In genomic region chr3:197297476-197298340, GRCh38 we compare ENCODE assay signal across 8 cellular contexts. TPM values are rescaled to one million over a fixed set of nuclear protein-coding genes. Genes with fewer than 3 reads are reported as not detected.
A peak's percentile ranks its signal among the peaks of the same experiment; 100 is the strongest.
DNase-seq lines count a peak whose midpoint lies in the region; ATAC-seq and TF ChIP-seq lines count a peak whose summit lies in the region.

No MANE protein-coding gene starts in this region.

- peaks cover 48% of the 10 kb centered on the region for H3K79me2 ChIP-seq in SK-N-SH (ENCODE audit: insufficient read depth)

- H3K4me1 ChIP-seq in SK-N-SH (ENCODE audit: control insufficient read depth in 1 of 2, insufficient read depth in 2 of 2, low read depth in 1 of 2, low read length in 1 of 2), result peaks cover 4 to 9% of the 10 kb centered on the region in 2 experiments; a peak in 3 of 4 replicates
- peaks cover 6% of the 10 kb centered on the region for H3K4me1 ChIP-seq in ovary (ENCODE audit: insufficient read depth)
- H3K4me1 ChIP-seq in thymus (ENCODE audit: control insufficient read depth, insufficient read depth, low read length), result peaks cover 6% of the 10 kb centered on the region

- H3K27me3 Mint-ChIP-seq in activated naive CD8-positive, alpha-beta T cell, result peaks cover 5% of the 10 kb centered on the region

- DNase-seq in GM06990 (ENCODE audit: extremely low read depth, insufficient read length), result peak; percentile 93
- DNase-seq in NAMALWA (ENCODE audit: low spot score), result peak; percentile 93
- peak; percentile 95 for DNase-seq in SK-N-SH
- DNase-seq in head of caudate nucleus, result peak; percentile 64 to 95 (median 90)
- peak; percentile 84 to 91 (median 87) for DNase-seq in ovary

- no peaks in the 10 kb centered on the region for H3F3A ChIP-seq in SK-N-SH (replicated peaks; ENCODE audit: insufficient read depth)

- TF ChIP-seq RAD21 in SK-N-SH (IDR thresholded peaks at IDR 0.05; ENCODE audit: low read length), result no peak

- H3K27me3 ChIP-seq in GM06990 (replicated peaks; ENCODE audit: control insufficient read depth, insufficient read depth, low read length) (peaks cover 1% of the 10 kb centered on the region; the same call in 1 of the 2 replicates), SK-N-SH (ENCODE audit: insufficient read depth) (no peaks in the 10 kb centered on the region), ovary (no peaks in the 10 kb centered on the region), thymus (ENCODE audit: control insufficient read depth, insufficient read depth) (peaks cover 11% of the 10 kb centered on the region)

- H3K4me3 Mint-ChIP-seq in activated naive CD8-positive, alpha-beta T cell, result peak overlapping the region; percentile 99

- H3K9me3 Mint-ChIP-seq in activated naive CD8-positive, alpha-beta T cell (ENCODE audit: low read depth), result no peaks in the 10 kb centered on the region

- H3K4me1 Mint-ChIP-seq in activated naive CD8-positive, alpha-beta T cell (ENCODE audit: low read depth), result peaks cover 34% of the 10 kb centered on the region

- H3K9me2 ChIP-seq in SK-N-SH, result no peaks in the 10 kb centered on the region

- peak; percentile 60 for ATAC-seq in HG02571 (IDR thresholded peaks at IDR 0.05; ENCODE audit: unreplicated experiment)

- H3K36me3 ChIP-seq in GM06990 (ENCODE audit: control insufficient read depth, insufficient read depth, low read length) (no peaks in the 10 kb centered on the region), SK-N-SH (replicated peaks in 1 of 2; ENCODE audit: control insufficient read depth in 1 of 2, insufficient read depth in 2 of 2, low read length in 1 of 2) (peaks cover 33% of the 10 kb centered on the region in 2 experiments), ovary (no peaks in the 10 kb centered on the region), thymus (ENCODE audit: control insufficient read depth, insufficient read depth) (no peaks in the 10 kb centered on the region)

- TF ChIP-seq EP300 in SK-N-SH (IDR thresholded peaks at IDR 0.05; ENCODE audit: borderline replicate concordance in 1 of 2, low read depth in 1 of 2, low read length in 1 of 2) (no peak; a peak in 1 of 4 replicates), ovary (IDR thresholded peaks at IDR 0.05) (no peak)

- CTCF ChIA-PET in SK-N-SH (lab: Yijun Ruan, JAX), result interaction anchor here (0.8 to 6.3 kb wide), 5 partner anchors 41 to 257 kb away, joined by 3 to 28 read pairs (median 3); no protein-coding TSS in a partner anchor

- H3K4me3 ChIP-seq in GM06990 (replicated peaks; ENCODE audit: low read depth, low read length) (peak overlapping the region; percentile 98), SK-N-SH (ENCODE audit: low read depth in 2 of 2, low read length in 1 of 2) (peak overlapping the region; percentile 93 to 96), ovary (peak overlapping the region; percentile 95), thymus (ENCODE audit: low read length) (peak overlapping the region; percentile 76)

- POLR2A ChIA-PET in SK-N-SH (lab: Yijun Ruan, JAX), result interaction anchor here (0.6 to 1.1 kb wide), 6 partner anchors 15 to 223 kb away, joined by 3 read pairs; no protein-coding TSS in a partner anchor

- no peak for TF ChIP-seq POLR2A in ovary (IDR thresholded peaks at IDR 0.05)

- WGBS in SK-N-SH (ENCODE audit: low lambda C conversion rate), result 0% methylated on average over 7 of the region's 100 CpGs
- WGBS in ovary, 3 donors, result 0 to 2% (median 1%) methylated on average over 33 to 93 of the region's 100 CpGs
- WGBS in thymus, result under 1% methylated on average over 100 of the region's 100 CpGs

- intact Hi-C loops in head of caudate nucleus (cut with DNase I), result no loop called here
- intact Hi-C loops in ovary (cut with DNase I), result no loop called here

- H4K20me1 ChIP-seq in SK-N-SH (ENCODE audit: insufficient read depth), result peaks cover 12% of the 10 kb centered on the region; the same call in 1 of the 2 replicates

- H2AFZ ChIP-seq in SK-N-SH (ENCODE audit: low read depth), result peak overlapping the region; percentile 91

- no peaks in the 10 kb centered on the region for H3K9me3 ChIP-seq in SK-N-SH
- no peaks in the 10 kb centered on the region for H3K9me3 ChIP-seq in ovary
- H3K9me3 ChIP-seq in thymus (ENCODE audit: control insufficient read depth), result no peaks in the 10 kb centered on the region

- peak overlapping the region; percentile 92 for H3K27ac Mint-ChIP-seq in activated naive CD8-positive, alpha-beta T cell

- peak overlapping the region; percentile 88 for H3K4me2 ChIP-seq in SK-N-SH

- TF ChIP-seq CTCF in GM06990 (IDR thresholded peaks at IDR 0.05; ENCODE audit: insufficient read depth, low read length, poor library complexity, severe bottlenecking), result no peak
- no peak for TF ChIP-seq CTCF in SK-N-SH (IDR thresholded peaks at IDR 0.05)
- TF ChIP-seq CTCF in ovary (IDR thresholded peaks at IDR 0.05), result no peak

- H3K9ac ChIP-seq in SK-N-SH, result peak overlapping the region; percentile 87

- H3K27ac ChIP-seq in SK-N-SH (ENCODE audit: low read depth in 2 of 2, low read length in 1 of 2) (peak overlapping the region; percentile 86 to 94), ovary (peak overlapping the region; percentile 81 to 83), thymus (ENCODE audit: low read depth) (peak overlapping the region; percentile 92)

- no peaks in the 10 kb centered on the region for H3K36me3 Mint-ChIP-seq in activated naive CD8-positive, alpha-beta T cell

TF ChIP-seq in SK-N-SH, 30 proteins besides CTCF, POLR2A, EP300 and RAD21:
- TF ChIP-seq GABPA (IDR thresholded peaks at IDR 0.05; ENCODE audit: low read depth) (peak; percentile 55; the same call in 1 of the 2 replicates), YY1 (IDR thresholded peaks at IDR 0.05; ENCODE audit: low read depth) (peak; percentile 92), TAF1 (IDR thresholded peaks at IDR 0.05; ENCODE audit: borderline replicate concordance, low read depth, low read length) (peak; percentile 57), FOXM1 (IDR thresholded peaks at IDR 0.05; ENCODE audit: low read depth) (no peak), RFX5 (IDR thresholded peaks at IDR 0.05; ENCODE audit: low read length) (0 out of 2 replicates have a peak, but pooled peaks have one; percentile 9), RCOR1 (IDR thresholded peaks at IDR 0.05; ENCODE audit: low read length) (no peak; the same call in 1 of the 2 replicates), USF2 (IDR thresholded peaks at IDR 0.05; ENCODE audit: borderline replicate concordance, low read depth, low read length) (peak; percentile 65), MAX (IDR thresholded peaks at IDR 0.05; ENCODE audit: low read depth) (peak; percentile 39; the same call in 1 of the 2 replicates), NFIC (IDR thresholded peaks at IDR 0.05; ENCODE audit: borderline replicate concordance) (no peak)
- TF ChIP-seq, protein P1, sequence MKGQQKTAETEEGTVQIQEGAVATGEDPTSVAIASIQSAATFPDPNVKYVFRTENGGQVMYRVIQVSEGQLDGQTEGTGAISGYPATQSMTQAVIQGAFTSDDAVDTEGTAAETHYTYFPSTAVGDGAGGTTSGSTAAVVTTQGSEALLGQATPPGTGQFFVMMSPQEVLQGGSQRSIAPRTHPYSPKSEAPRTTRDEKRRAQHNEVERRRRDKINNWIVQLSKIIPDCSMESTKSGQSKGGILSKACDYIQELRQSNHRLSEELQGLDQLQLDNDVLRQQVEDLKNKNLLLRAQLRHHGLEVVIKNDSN (IDR thresholded peaks at IDR 0.05; ENCODE audit: borderline replicate concordance, low read depth), result peak; percentile 95
TF ChIP-seq in SK-N-SH: peak in this region for 7.

RNA-seq across cellular contexts. Expression of gene DLG1, which starts 0.7 kb away (rescaled TPM):
- polyA plus RNA-seq in SK-N-SH (2012; rRNA removed) (16.5 and 21.0 TPM in 2 replicates), ovary (10 to 100 TPM; 20.5 to 41.1 TPM), thymus (37.6 TPM)
- polyA plus RNA-seq in SK-N-SH (2012; cell fraction: cytosol; rRNA removed), result 24.3 and 26.7 TPM in 2 replicates
- 16.9 and 38.8 TPM in 2 replicates for polyA plus RNA-seq in SK-N-SH (2012; cell fraction: nucleus; rRNA removed)
- 10 to 100 TPM; 44.8 to 99.1 (median 69.9) TPM for total RNA-seq in ovary

Comparison
In these comparisons a context has a peak if more than half of its experiments do, and no peak if none do; other contexts are left out.
1. Peak in every context shown above with its lines: DNase-seq, ATAC-seq, H3K4me3 ChIP-seq and H3K27ac ChIP-seq.